Comparison of ENCODE assay signal across 8 cellular contexts in the genomic region with DNA sequence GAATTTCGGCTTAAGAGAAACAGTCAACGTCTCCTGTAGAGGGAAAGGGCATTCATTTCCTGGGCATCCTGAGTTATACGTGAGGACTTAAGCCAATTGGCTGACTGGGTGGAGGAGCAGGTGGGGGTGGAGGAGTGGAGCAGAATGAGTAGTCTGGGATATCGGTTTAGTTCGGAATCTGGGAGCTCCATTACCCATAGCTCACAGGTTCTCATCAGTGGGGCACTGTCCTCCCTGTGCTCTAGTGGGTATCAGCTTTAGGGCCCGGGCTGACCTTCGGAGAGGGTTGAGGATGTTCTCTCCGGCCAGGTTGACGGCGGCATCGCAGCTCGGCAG. TPM values are rescaled to one million over a fixed set of nuclear protein-coding genes. Genes with fewer than 3 reads are reported as not detected.
DNase-seq lines count a peak whose midpoint lies in the region; ATAC-seq and TF ChIP-seq lines count a peak whose summit lies in the region.

No MANE protein-coding gene starts in this region.

- H3K27ac ChIP-seq in AG04450 (ENCODE audit: low read depth, low read length) (peak overlapping the region; percentile 100), foreskin keratinocyte (peak overlapping the region; percentile 93)

- no peak for ATAC-seq in T-helper 17 cell
- peak; percentile 60 for ATAC-seq in foreskin keratinocyte
- ATAC-seq in HG03342 (IDR thresholded peaks at IDR 0.05; ENCODE audit: unreplicated experiment) = no peak

- H3K27ac Mint-ChIP-seq in HFFc6 (peak overlapping the region; percentile 100), T-helper 17 cell (peak overlapping the region; percentile 98)

- H3K27me3 Mint-ChIP-seq in HFFc6 (ENCODE audit: insufficient read depth) (peaks cover 6% of the 10 kb centered on the region), T-helper 17 cell (no peaks in the 10 kb centered on the region)

- CTCF ChIA-PET in AG04450 (lab: Charles Lee) = interaction anchor here (0.5 to 4.2 kb wide), 8 partner anchors 10 to 332 kb away, joined by 3 to 66 read pairs (median 5); partner anchors contain the start of genes ADCY4 and CIDEB

- POLR2A ChIA-PET in AG04450 (lab: Yijun Ruan, JAX) = interaction anchor here (0.8 to 1.3 kb wide), 4 partner anchors 10 to 134 kb away, joined by 3 to 9 read pairs (median 6); partner anchors contain the start of genes CIDEB and KHNYN

- peaks cover 41% of the 10 kb centered on the region for H3K36me3 ChIP-seq in skeletal muscle satellite cell (ENCODE audit: insufficient read depth, low read length)

- H3K9me3 ChIP-seq in AG04450 (ENCODE audit: control insufficient read depth, insufficient read depth, low read length) (no peaks in the 10 kb centered on the region; the same call in 1 of the 2 replicates), T-helper 17 cell (ENCODE audit: control insufficient read depth, low read length, poor library complexity, severe bottlenecking) (no peaks in the 10 kb centered on the region), skeletal muscle satellite cell (replicated peaks; ENCODE audit: low read length) (no peaks in the 10 kb centered on the region)

- H3K4me3 ChIP-seq in AG04450 (ENCODE audit: low read depth, low read length) = peak overlapping the region; percentile 94
- H3K4me3 ChIP-seq in skeletal muscle satellite cell (ENCODE audit: low read length) = peak overlapping the region; percentile 79

- H3K4me1 ChIP-seq in foreskin keratinocyte (peaks cover 3% of the 10 kb centered on the region), skeletal muscle satellite cell (ENCODE audit: control insufficient read depth, insufficient read depth, low read length) (peaks cover 12% of the 10 kb centered on the region)

- no peak for TF ChIP-seq CTCF in AG04450 (IDR thresholded peaks at IDR 0.05; ENCODE audit: low read depth, low read length)
- TF ChIP-seq CTCF in HFFc6 (IDR thresholded peaks at IDR 0.05) = no peak
- no peak for TF ChIP-seq CTCF in foreskin keratinocyte (conservative IDR thresholded peaks at IDR 0.05)

- H3K9ac ChIP-seq in skeletal muscle satellite cell (ENCODE audit: low read depth, low read length) = peak overlapping the region; percentile 94

- no peaks in the 10 kb centered on the region for H3K9me3 Mint-ChIP-seq in HFFc6

- DNase-seq in AG04450 (ENCODE audit: low read depth, low spot score) = no peak
- no peak for DNase-seq in HFFc6
- DNase-seq in T-helper 17 cell = no peak
- peak in 1 of 2 donors; percentile 74 for DNase-seq in foreskin keratinocyte
- DNase-seq in pons (ENCODE audit: low spot score) = no peak
- DNase-seq in stimulated activated CD4-positive, alpha-beta T cell treated with anti-CD3 and anti-CD28 coated beads, Interleukin-12 subunit alpha, Interleukin-12 subunit beta, amount 100 ng/mL, for 4 hours = no peak

- H3K4me1 Mint-ChIP-seq in HFFc6 (ENCODE audit: low read depth) = peaks cover 30% of the 10 kb centered on the region
- peaks cover 33% of the 10 kb centered on the region for H3K4me1 Mint-ChIP-seq in T-helper 17 cell

- peak overlapping the region; percentile 94 for H3K4me2 ChIP-seq in skeletal muscle satellite cell (ENCODE audit: low read length)

- H3K4me3 Mint-ChIP-seq in HFFc6 (peak overlapping the region; percentile 94), T-helper 17 cell (peak overlapping the region; percentile 99)

- H3K36me3 Mint-ChIP-seq in HFFc6 (ENCODE audit: low read depth) = peaks cover 23% of the 10 kb centered on the region
- peaks cover 3% of the 10 kb centered on the region for H3K36me3 Mint-ChIP-seq in T-helper 17 cell (ENCODE audit: low read depth)

- no peaks in the 10 kb centered on the region for H3K27me3 ChIP-seq in AG04450 (ENCODE audit: control insufficient read depth, insufficient read depth, low read length)
- no peaks in the 10 kb centered on the region for H3K27me3 ChIP-seq in foreskin keratinocyte
- H3K27me3 ChIP-seq in skeletal muscle satellite cell (ENCODE audit: control insufficient read depth, insufficient read depth, low read length) = no peaks in the 10 kb centered on the region

RNA-seq across cellular contexts. Expression of gene SDR39U1, which starts 0.7 kb away (rescaled TPM):
- polyA plus RNA-seq in AG04450 (2011; rRNA removed) (22.9 and 24.9 TPM in 2 replicates), foreskin keratinocyte (33.1 and 42.8 TPM in 2 replicates)
- polyA minus RNA-seq in AG04450 (2011; rRNA and poly(A)+ RNA removed) = 9.9 and 11.1 TPM in 2 replicates
- total RNA-seq in HFFc6 (2021; fragmentation: NEBNext Ultra II Directional; extraction: Animal tissue kit (Norgen Biotek cat#: 25700)) = 10 to 100 TPM; 29.6 to 35.7 (median 31.6) TPM
- total RNA-seq in T-helper 17 cell (10 to 100 TPM; 64.3 to 82.6 TPM), foreskin keratinocyte (15.1 and 21.1 TPM in 2 replicates)
- 8.4 and 15.9 TPM in 2 replicates for total RNA-seq in skeletal muscle satellite cell (2012; rRNA removed)

RNA-seq across cellular contexts. Expression of gene KHNYN, which starts 12.1 kb away (rescaled TPM):
- 16.8 and 17.6 TPM in 2 replicates for polyA plus RNA-seq in AG04450 (2011; rRNA removed)
- 21.6 and 25.7 TPM in 2 replicates for polyA minus RNA-seq in AG04450 (2011; rRNA and poly(A)+ RNA removed)
- total RNA-seq in HFFc6 (2021; fragmentation: NEBNext Ultra II Directional; extraction: Animal tissue kit (Norgen Biotek cat#: 25700)) = 10 to 100 TPM; 25.4 to 29.2 (median 28.0) TPM
- 100 to 1,000 TPM; 118 to 128 TPM for total RNA-seq in T-helper 17 cell
- total RNA-seq in foreskin keratinocyte = 51.5 and 55.4 TPM in 2 replicates
- 18.7 and 21.0 TPM in 2 replicates for polyA plus RNA-seq in foreskin keratinocyte
- 28.6 and 28.9 TPM in 2 replicates for total RNA-seq in skeletal muscle satellite cell (2012; rRNA removed)

RNA-seq across cellular contexts. Expression of gene CBLN3, which starts 12.4 kb away (rescaled TPM):
- polyA plus RNA-seq in AG04450 (2011; rRNA removed) (1.8 and 2.3 TPM in 2 replicates), foreskin keratinocyte (0.47 and 1.3 TPM in 2 replicates)
- polyA minus RNA-seq in AG04450 (2011; rRNA and poly(A)+ RNA removed) = 1.1 and 1.7 TPM in 2 replicates
- 1 to 10 TPM; 3.3 to 5.0 (median 3.9) TPM for total RNA-seq in HFFc6 (2021; fragmentation: NEBNext Ultra II Directional; extraction: Animal tissue kit (Norgen Biotek cat#: 25700))
- total RNA-seq in T-helper 17 cell (1 to 10 TPM; 4.2 to 6.0 TPM), foreskin keratinocyte (0.42 and 1.2 TPM in 2 replicates)
- total RNA-seq in skeletal muscle satellite cell (2012; rRNA removed) = 1.5 and 3.3 TPM in 2 replicates

RNA-seq across cellular contexts. Expression of gene NYNRIN, which starts 43.1 kb away (rescaled TPM):
- polyA plus RNA-seq in AG04450 (2011; rRNA removed) = 10.4 and 10.5 TPM in 2 replicates
- 18.3 and 20.1 TPM in 2 replicates for polyA minus RNA-seq in AG04450 (2011; rRNA and poly(A)+ RNA removed)
- total RNA-seq in HFFc6 (2021; fragmentation: NEBNext Ultra II Directional; extraction: Animal tissue kit (Norgen Biotek cat#: 25700)) = 1 to 10 TPM; 3.9 to 6.3 (median 4.1) TPM
- under 1 TPM in 1 of 2 donors, not detected in 1; 0.22 TPM for total RNA-seq in T-helper 17 cell
- total RNA-seq in foreskin keratinocyte = 11.1 and 16.3 TPM in 2 replicates
- 4.7 and 6.0 TPM in 2 replicates for polyA plus RNA-seq in foreskin keratinocyte
- 1.3 and 1.8 TPM in 2 replicates for total RNA-seq in skeletal muscle satellite cell (2012; rRNA removed)
